In genomic region chr4:151798678-151799416, GRCh38 we compare ENCODE assay signal across 10 cellular contexts. TPM values are rescaled to one million over a fixed set of nuclear protein-coding genes. Genes with fewer than 3 reads are reported as not detected.
A peak's percentile ranks its signal among the peaks of the same experiment; 100 is the strongest.
DNase-seq lines count a peak whose midpoint lies in the region; ATAC-seq and TF ChIP-seq lines count a peak whose summit lies in the region.
"Had no signal": no experiment of that assay in that cellular context is flagged by ENCODE, and none has a peak within 500 bp of the region (broad histone marks: within the 10 kb centered on the region; RNA-seq: fewer than 3 reads in every experiment).

No MANE protein-coding gene starts in this region.

- CTCF ChIA-PET in CD4-positive, alpha-beta T cell (lab: Charles Lee), result no interaction called here

- H3K4me1 Mint-ChIP-seq in CD4-positive, alpha-beta T cell (ENCODE audit: low read depth), result no peaks in the 10 kb centered on the region
- H3K4me1 Mint-ChIP-seq: activated B cell treated with CpG ODN at 0.5 μM for 24 hours had no signal

- H3K36me3 ChIP-seq in right atrium auricular region (no peaks in the 10 kb centered on the region), BE2C (no peaks in the 10 kb centered on the region)
- H3K36me3 ChIP-seq: esophagus muscularis mucosa had no signal

- no peak overlapping the region for H3K27ac Mint-ChIP-seq in CD4-positive, alpha-beta T cell
- H3K27ac Mint-ChIP-seq: activated B cell treated with CpG ODN at 0.5 μM for 24 hours had no signal

- peak overlapping the region; percentile 41 to 80 for H3K27ac ChIP-seq in right atrium auricular region
- no peak overlapping the region for H3K27ac ChIP-seq in CD4-positive, alpha-beta T cell (ENCODE audit: low read depth, low read length)
- H3K27ac ChIP-seq: esophagus muscularis mucosa had no signal

- H3K4me3 ChIP-seq in right atrium auricular region, result no peak overlapping the region
- H3K4me3 ChIP-seq in BE2C (ENCODE audit: low read depth, low read length), result no peak overlapping the region
- H3K4me3 ChIP-seq: esophagus muscularis mucosa had no signal

- no peaks in the 10 kb centered on the region for H3K27me3 Mint-ChIP-seq in CD4-positive, alpha-beta T cell

- intact Hi-C loops in CD4-positive, alpha-beta T cell (cut with DNase I, micrococcal nuclease), result no loop called here

- DNase-seq in right atrium auricular region (ENCODE audit: low spot score) (no peak), mesenteric fat pad (ENCODE audit: low spot score) (no peak), BE2C (no peak)
- DNase-seq in central memory CD4-positive, alpha-beta T cell, result no peak
- no peak for DNase-seq in CD4-positive, alpha-beta T cell
- DNase-seq: activated B cell treated with CpG ODN at 0.5 μM for 24 hours had no signal

- ATAC-seq in GM18520 (IDR thresholded peaks at IDR 0.05; ENCODE audit: unreplicated experiment) (peak; percentile 74), GM21529 (IDR thresholded peaks at IDR 0.05; ENCODE audit: unreplicated experiment) (peak; percentile 89), HG03342 (IDR thresholded peaks at IDR 0.05; ENCODE audit: unreplicated experiment) (peak; percentile 82)
- no peak for ATAC-seq in CD4-positive, alpha-beta T cell (ENCODE audit: poor library complexity)

- no peaks in the 10 kb centered on the region for H3K9me3 Mint-ChIP-seq in CD4-positive, alpha-beta T cell
- H3K9me3 Mint-ChIP-seq: activated B cell treated with CpG ODN at 0.5 μM for 24 hours had no signal

- POLR2A ChIA-PET in CD4-positive, alpha-beta T cell (lab: Charles Lee), result no interaction called here

- no peaks in the 10 kb centered on the region for H3K27me3 ChIP-seq in right atrium auricular region
- no peaks in the 10 kb centered on the region for H3K27me3 ChIP-seq in BE2C
- H3K27me3 ChIP-seq in CD4-positive, alpha-beta T cell (ENCODE audit: control insufficient read depth, insufficient read depth, low read length), result no peaks in the 10 kb centered on the region
- H3K27me3 ChIP-seq: esophagus muscularis mucosa had no signal

- H3K9me3 ChIP-seq in right atrium auricular region (no peaks in the 10 kb centered on the region), BE2C (no peaks in the 10 kb centered on the region)
- no peaks in the 10 kb centered on the region for H3K9me3 ChIP-seq in CD4-positive, alpha-beta T cell (ENCODE audit: control insufficient read depth, low read length)
- H3K9me3 ChIP-seq: esophagus muscularis mucosa had no signal

- H3K36me3 Mint-ChIP-seq in CD4-positive, alpha-beta T cell (ENCODE audit: low read depth), result no peaks in the 10 kb centered on the region

- H3K4me1 ChIP-seq in right atrium auricular region, result peaks cover 0 to 16% of the 10 kb centered on the region in 2 donors
- no peaks in the 10 kb centered on the region for H3K4me1 ChIP-seq in BE2C

- TF ChIP-seq CTCF in right atrium auricular region (IDR thresholded peaks at IDR 0.05) (no peak), BE2C (IDR thresholded peaks at IDR 0.05; ENCODE audit: low read depth, low read length) (no peak)
- TF ChIP-seq CTCF in CD4-positive, alpha-beta T cell (IDR thresholded peaks at IDR 0.05), result no peak

- no peak overlapping the region for H3K4me3 Mint-ChIP-seq in CD4-positive, alpha-beta T cell
- H3K4me3 Mint-ChIP-seq: activated B cell treated with CpG ODN at 0.5 μM for 24 hours had no signal

RNA-seq across cellular contexts. Expression of gene GATB, which starts 38.0 kb away (rescaled TPM):
- total RNA-seq in right atrium auricular region (100 to 1,000 TPM in 1 of 2 donors, 10 to 100 TPM in 1; 28.1 to 131 TPM), mesenteric fat pad (16.6 TPM)
- polyA plus RNA-seq in BE2C (2012; ENCODE audit: insufficient read depth, insufficient read length, low read depth), result 12.9 TPM
- 1 to 10 TPM; 3.6 to 5.8 TPM for total RNA-seq in CD4-positive, alpha-beta T cell
